In genomic region chr4:18202510-18202909, GRCh38 we compare ENCODE assay signal across 14 cellular contexts.
DNase-seq lines count a peak whose midpoint lies in the region; TF ChIP-seq lines count a peak whose summit lies in the region.
"Had no signal": no experiment of that assay in that cellular context is flagged by ENCODE, and none has a peak within 500 bp of the region (broad histone marks: within the 10 kb centered on the region; RNA-seq: fewer than 3 reads in every experiment).

No MANE protein-coding gene starts in this region.

- TF ChIP-seq CTCF in glutamatergic neuron (IDR thresholded peaks at IDR 0.05; ENCODE audit: partially characterized antibody, unreplicated experiment) (no peak), progenitor cell of endocrine pancreas (IDR thresholded peaks at IDR 0.05; ENCODE audit: unreplicated experiment) (no peak)

- H3K27ac Mint-ChIP-seq in glutamatergic neuron (ENCODE audit: unreplicated experiment) (peak overlapping the region; percentile 1), progenitor cell of endocrine pancreas (no peak overlapping the region)
- H3K27ac Mint-ChIP-seq: CD14-positive monocyte; CD8-positive, alpha-beta T cell; H9 had no signal

- DNase-seq in NCI-H1092 treated with DMSO at 0.1 percent for 48 hours (lab: John Stamatoyannopoulos, UW) = peak; percentile 17
- no peak for DNase-seq in NCI-H1092 (lab: John Stamatoyannopoulos, UW)
- DNase-seq in NCI-H2171 (lab: John Stamatoyannopoulos, UW) = peak; percentile 18
- DNase-seq in NCI-H524 treated with DMSO at 0.1 percent for 48 hours (lab: John Stamatoyannopoulos, UW) = peak; percentile 84
- no peak for DNase-seq in glutamatergic neuron
- no peak for DNase-seq in NCI-H510A treated with DMSO at 0.1 percent for 48 hours (lab: John Stamatoyannopoulos, UW)
- no peak for DNase-seq in HPDE6-E6E7 (ENCODE audit: extremely low spot score)
- DNase-seq in progenitor cell of endocrine pancreas (ENCODE audit: low spot score, unreplicated experiment) = no peak
- DNase-seq: CD8-positive, alpha-beta T cell; COR-L47; DMS79; GOT3; H9 had no signal

- H3K9me3 Mint-ChIP-seq in glutamatergic neuron (ENCODE audit: unreplicated experiment) = no peaks in the 10 kb centered on the region
- no peaks in the 10 kb centered on the region for H3K9me3 Mint-ChIP-seq in progenitor cell of endocrine pancreas (ENCODE audit: low read depth)
- H3K9me3 Mint-ChIP-seq: CD8-positive, alpha-beta T cell; H9 had no signal

- H3K4me1 Mint-ChIP-seq in glutamatergic neuron (ENCODE audit: low read depth, unreplicated experiment) (peaks cover 1% of the 10 kb centered on the region), progenitor cell of endocrine pancreas (ENCODE audit: low read depth) (no peaks in the 10 kb centered on the region)
- H3K4me1 Mint-ChIP-seq: CD14-positive monocyte had no signal

- H3K36me3 Mint-ChIP-seq in glutamatergic neuron (ENCODE audit: unreplicated experiment) (no peaks in the 10 kb centered on the region), progenitor cell of endocrine pancreas (ENCODE audit: insufficient read depth) (no peaks in the 10 kb centered on the region)
- H3K36me3 Mint-ChIP-seq: CD14-positive monocyte; CD8-positive, alpha-beta T cell had no signal

- H3K27me3 Mint-ChIP-seq in glutamatergic neuron (ENCODE audit: unreplicated experiment) (no peaks in the 10 kb centered on the region), progenitor cell of endocrine pancreas (no peaks in the 10 kb centered on the region)

- H3K4me3 Mint-ChIP-seq in glutamatergic neuron (ENCODE audit: unreplicated experiment) = peak overlapping the region; percentile 3
- no peak overlapping the region for H3K4me3 Mint-ChIP-seq in progenitor cell of endocrine pancreas (ENCODE audit: low read depth)
- H3K4me3 Mint-ChIP-seq: CD14-positive monocyte; CD8-positive, alpha-beta T cell; H9 had no signal

Comparison
In these comparisons a context has a peak if more than half of its experiments do, and no peak if none do; other contexts are left out.
1. DNase-seq: peak in NCI-H1092 treated with DMSO at 0.1 percent for 48 hours (single experiment), NCI-H2171 (single experiment) and NCI-H524 treated with DMSO at 0.1 percent for 48 hours (single experiment); none in NCI-H1092 (single experiment), glutamatergic neuron (single experiment), NCI-H510A treated with DMSO at 0.1 percent for 48 hours (single experiment), HPDE6-E6E7 (single experiment) and progenitor cell of endocrine pancreas (single experiment).